ENCODE assay signal across 1 cellular context in the genomic region with DNA sequence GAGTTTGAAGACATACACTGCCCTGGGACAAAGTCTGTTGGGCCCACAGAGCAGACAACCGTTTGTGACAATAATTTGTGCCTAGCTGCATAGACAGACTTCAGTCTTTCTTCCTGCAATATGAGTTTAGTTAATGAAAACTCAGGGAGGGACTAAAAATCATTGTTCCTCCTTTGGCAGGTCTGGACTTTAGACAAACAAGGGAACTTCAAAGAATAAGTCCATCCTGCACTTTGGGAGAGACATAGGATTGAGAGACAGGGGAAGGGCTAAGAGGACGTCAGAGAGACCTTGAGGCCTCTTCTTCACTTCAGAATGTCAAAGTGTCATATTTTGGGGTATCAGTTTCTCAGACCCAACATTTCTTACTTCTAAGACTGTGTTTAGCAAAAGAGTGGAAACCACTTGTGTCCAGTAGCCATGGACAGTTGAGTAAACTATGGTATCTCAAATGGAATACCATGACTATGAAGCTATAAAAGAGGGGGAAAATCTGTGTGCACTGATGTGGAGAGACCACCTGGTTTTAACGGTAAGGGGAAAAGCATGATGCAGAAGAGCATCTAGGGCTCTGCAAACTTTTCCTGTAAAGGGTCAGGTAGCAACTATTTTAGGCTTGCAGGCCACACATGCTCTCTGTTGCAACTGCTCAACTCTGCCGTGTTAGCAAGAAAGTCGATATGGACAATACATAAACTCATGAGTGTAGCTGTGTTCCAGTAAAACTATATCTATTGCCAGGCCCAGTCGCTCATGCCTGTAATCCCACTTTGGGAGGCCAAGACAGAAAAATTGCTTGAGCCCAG.
TF ChIP-seq lines count a peak whose summit lies in the region.

No MANE protein-coding gene starts in this region.

TF ChIP-seq in HepG2, 621 proteins besides CTCF, POLR2A, EP300 and RAD21 (continued from another document and continues in another):
- TF ChIP-seq, protein P1, sequence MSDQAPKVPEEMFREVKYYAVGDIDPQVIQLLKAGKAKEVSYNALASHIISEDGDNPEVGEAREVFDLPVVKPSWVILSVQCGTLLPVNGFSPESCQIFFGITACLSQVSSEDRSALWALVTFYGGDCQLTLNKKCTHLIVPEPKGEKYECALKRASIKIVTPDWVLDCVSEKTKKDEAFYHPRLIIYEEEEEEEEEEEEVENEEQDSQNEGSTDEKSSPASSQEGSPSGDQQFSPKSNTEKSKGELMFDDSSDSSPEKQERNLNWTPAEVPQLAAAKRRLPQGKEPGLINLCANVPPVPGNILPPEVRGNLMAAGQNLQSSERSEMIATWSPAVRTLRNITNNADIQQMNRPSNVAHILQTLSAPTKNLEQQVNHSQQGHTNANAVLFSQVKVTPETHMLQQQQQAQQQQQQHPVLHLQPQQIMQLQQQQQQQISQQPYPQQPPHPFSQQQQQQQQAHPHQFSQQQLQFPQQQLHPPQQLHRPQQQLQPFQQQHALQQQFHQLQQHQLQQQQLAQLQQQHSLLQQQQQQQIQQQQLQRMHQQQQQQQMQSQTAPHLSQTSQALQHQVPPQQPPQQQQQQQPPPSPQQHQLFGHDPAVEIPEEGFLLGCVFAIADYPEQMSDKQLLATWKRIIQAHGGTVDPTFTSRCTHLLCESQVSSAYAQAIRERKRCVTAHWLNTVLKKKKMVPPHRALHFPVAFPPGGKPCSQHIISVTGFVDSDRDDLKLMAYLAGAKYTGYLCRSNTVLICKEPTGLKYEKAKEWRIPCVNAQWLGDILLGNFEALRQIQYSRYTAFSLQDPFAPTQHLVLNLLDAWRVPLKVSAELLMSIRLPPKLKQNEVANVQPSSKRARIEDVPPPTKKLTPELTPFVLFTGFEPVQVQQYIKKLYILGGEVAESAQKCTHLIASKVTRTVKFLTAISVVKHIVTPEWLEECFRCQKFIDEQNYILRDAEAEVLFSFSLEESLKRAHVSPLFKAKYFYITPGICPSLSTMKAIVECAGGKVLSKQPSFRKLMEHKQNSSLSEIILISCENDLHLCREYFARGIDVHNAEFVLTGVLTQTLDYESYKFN (CRISPR knock-in tag; conservative IDR thresholded peaks at IDR 0.05), result peak; percentile 85
- TF ChIP-seq, protein P2, sequence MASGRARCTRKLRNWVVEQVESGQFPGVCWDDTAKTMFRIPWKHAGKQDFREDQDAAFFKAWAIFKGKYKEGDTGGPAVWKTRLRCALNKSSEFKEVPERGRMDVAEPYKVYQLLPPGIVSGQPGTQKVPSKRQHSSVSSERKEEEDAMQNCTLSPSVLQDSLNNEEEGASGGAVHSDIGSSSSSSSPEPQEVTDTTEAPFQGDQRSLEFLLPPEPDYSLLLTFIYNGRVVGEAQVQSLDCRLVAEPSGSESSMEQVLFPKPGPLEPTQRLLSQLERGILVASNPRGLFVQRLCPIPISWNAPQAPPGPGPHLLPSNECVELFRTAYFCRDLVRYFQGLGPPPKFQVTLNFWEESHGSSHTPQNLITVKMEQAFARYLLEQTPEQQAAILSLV (CRISPR knock-in tag; IDR thresholded peaks at IDR 0.05; ENCODE audit: borderline replicate concordance), result no peak
- no peak for TF ChIP-seq ZNF737 (CRISPR knock-in tag; IDR thresholded peaks at IDR 0.05; ENCODE audit: borderline replicate concordance)
- peak; percentile 80 for TF ChIP-seq GATAD2A (CRISPR knock-in tag; IDR thresholded peaks at IDR 0.05)
- TF ChIP-seq DNMT3B (CRISPR knock-in tag; conservative IDR thresholded peaks at IDR 0.05), result no peak
- TF ChIP-seq, protein P3, sequence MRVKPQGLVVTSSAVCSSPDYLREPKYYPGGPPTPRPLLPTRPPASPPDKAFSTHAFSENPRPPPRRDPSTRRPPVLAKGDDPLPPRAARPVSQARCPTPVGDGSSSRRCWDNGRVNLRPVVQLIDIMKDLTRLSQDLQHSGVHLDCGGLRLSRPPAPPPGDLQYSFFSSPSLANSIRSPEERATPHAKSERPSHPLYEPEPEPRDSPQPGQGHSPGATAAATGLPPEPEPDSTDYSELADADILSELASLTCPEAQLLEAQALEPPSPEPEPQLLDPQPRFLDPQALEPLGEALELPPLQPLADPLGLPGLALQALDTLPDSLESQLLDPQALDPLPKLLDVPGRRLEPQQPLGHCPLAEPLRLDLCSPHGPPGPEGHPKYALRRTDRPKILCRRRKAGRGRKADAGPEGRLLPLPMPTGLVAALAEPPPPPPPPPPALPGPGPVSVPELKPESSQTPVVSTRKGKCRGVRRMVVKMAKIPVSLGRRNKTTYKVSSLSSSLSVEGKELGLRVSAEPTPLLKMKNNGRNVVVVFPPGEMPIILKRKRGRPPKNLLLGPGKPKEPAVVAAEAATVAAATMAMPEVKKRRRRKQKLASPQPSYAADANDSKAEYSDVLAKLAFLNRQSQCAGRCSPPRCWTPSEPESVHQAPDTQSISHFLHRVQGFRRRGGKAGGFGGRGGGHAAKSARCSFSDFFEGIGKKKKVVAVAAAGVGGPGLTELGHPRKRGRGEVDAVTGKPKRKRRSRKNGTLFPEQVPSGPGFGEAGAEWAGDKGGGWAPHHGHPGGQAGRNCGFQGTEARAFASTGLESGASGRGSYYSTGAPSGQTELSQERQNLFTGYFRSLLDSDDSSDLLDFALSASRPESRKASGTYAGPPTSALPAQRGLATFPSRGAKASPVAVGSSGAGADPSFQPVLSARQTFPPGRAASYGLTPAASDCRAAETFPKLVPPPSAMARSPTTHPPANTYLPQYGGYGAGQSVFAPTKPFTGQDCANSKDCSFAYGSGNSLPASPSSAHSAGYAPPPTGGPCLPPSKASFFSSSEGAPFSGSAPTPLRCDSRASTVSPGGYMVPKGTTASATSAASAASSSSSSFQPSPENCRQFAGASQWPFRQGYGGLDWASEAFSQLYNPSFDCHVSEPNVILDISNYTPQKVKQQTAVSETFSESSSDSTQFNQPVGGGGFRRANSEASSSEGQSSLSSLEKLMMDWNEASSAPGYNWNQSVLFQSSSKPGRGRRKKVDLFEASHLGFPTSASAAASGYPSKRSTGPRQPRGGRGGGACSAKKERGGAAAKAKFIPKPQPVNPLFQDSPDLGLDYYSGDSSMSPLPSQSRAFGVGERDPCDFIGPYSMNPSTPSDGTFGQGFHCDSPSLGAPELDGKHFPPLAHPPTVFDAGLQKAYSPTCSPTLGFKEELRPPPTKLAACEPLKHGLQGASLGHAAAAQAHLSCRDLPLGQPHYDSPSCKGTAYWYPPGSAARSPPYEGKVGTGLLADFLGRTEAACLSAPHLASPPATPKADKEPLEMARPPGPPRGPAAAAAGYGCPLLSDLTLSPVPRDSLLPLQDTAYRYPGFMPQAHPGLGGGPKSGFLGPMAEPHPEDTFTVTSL (CRISPR knock-in tag; IDR thresholded peaks at IDR 0.05; ENCODE audit: borderline replicate concordance), result peak; percentile 83
- no peak for TF ChIP-seq ZNF138 (CRISPR knock-in tag; IDR thresholded peaks at IDR 0.05; ENCODE audit: low read depth)
- TF ChIP-seq RARG (CRISPR knock-in tag; IDR thresholded peaks at IDR 0.05; ENCODE audit: low read depth), result no peak
- TF ChIP-seq ESRRA (CRISPR knock-in tag; IDR thresholded peaks at IDR 0.05; ENCODE audit: low read depth), result peak; percentile 51; the same call in 1 of the 2 replicates
- no peak for TF ChIP-seq ZBTB21 (CRISPR knock-in tag; IDR thresholded peaks at IDR 0.05)
- no peak for TF ChIP-seq ZNF569 (CRISPR knock-in tag; IDR thresholded peaks at IDR 0.05; ENCODE audit: borderline replicate concordance)
- TF ChIP-seq MAFG (CRISPR knock-in tag; IDR thresholded peaks at IDR 0.05), result no peak
- TF ChIP-seq, protein P4, sequence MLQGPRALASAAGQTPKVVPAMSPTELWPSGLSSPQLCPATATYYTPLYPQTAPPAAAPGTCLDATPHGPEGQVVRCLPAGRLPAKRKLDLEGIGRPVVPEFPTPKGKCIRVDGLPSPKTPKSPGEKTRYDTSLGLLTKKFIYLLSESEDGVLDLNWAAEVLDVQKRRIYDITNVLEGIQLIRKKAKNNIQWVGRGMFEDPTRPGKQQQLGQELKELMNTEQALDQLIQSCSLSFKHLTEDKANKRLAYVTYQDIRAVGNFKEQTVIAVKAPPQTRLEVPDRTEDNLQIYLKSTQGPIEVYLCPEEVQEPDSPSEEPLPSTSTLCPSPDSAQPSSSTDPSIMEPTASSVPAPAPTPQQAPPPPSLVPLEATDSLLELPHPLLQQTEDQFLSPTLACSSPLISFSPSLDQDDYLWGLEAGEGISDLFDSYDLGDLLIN (CRISPR knock-in tag; IDR thresholded peaks at IDR 0.05; ENCODE audit: borderline replicate concordance), result 0 out of 2 replicates have a peak, but pooled peaks have one; percentile 39
- no peak for TF ChIP-seq RORA (CRISPR knock-in tag; IDR thresholded peaks at IDR 0.05)
- no peak for TF ChIP-seq MTA3 (CRISPR knock-in tag; IDR thresholded peaks at IDR 0.05)
- TF ChIP-seq, protein P5, sequence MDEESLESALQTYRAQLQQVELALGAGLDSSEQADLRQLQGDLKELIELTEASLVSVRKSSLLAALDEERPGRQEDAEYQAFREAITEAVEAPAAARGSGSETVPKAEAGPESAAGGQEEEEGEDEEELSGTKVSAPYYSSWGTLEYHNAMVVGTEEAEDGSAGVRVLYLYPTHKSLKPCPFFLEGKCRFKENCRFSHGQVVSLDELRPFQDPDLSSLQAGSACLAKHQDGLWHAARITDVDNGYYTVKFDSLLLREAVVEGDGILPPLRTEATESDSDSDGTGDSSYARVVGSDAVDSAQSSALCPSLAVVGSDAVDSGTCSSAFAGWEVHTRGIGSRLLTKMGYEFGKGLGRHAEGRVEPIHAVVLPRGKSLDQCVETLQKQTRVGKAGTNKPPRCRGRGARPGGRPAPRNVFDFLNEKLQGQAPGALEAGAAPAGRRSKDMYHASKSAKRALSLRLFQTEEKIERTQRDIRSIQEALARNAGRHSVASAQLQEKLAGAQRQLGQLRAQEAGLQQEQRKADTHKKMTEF (CRISPR knock-in tag; IDR thresholded peaks at IDR 0.05), result no peak
- TF ChIP-seq, protein P6, sequence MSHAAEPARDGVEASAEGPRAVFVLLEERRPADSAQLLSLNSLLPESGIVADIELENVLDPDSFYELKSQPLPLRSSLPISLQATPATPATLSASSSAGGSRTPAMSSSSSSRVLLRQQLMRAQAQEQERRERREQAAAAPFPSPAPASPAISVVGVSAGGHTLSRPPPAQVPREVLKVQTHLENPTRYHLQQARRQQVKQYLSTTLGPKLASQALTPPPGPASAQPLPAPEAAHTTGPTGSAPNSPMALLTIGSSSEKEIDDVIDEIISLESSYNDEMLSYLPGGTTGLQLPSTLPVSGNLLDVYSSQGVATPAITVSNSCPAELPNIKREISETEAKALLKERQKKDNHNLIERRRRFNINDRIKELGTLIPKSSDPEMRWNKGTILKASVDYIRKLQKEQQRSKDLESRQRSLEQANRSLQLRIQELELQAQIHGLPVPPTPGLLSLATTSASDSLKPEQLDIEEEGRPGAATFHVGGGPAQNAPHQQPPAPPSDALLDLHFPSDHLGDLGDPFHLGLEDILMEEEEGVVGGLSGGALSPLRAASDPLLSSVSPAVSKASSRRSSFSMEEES (CRISPR knock-in tag; IDR thresholded peaks at IDR 0.05), result 0 out of 2 replicates have a peak, but pooled peaks have one; percentile 18
- TF ChIP-seq, protein P7, sequence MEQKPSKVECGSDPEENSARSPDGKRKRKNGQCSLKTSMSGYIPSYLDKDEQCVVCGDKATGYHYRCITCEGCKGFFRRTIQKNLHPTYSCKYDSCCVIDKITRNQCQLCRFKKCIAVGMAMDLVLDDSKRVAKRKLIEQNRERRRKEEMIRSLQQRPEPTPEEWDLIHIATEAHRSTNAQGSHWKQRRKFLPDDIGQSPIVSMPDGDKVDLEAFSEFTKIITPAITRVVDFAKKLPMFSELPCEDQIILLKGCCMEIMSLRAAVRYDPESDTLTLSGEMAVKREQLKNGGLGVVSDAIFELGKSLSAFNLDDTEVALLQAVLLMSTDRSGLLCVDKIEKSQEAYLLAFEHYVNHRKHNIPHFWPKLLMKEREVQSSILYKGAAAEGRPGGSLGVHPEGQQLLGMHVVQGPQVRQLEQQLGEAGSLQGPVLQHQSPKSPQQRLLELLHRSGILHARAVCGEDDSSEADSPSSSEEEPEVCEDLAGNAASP (CRISPR knock-in tag; IDR thresholded peaks at IDR 0.05; ENCODE audit: borderline replicate concordance), result peak; percentile 51; the same call in 1 of the 2 replicates
- TF ChIP-seq SOX13 (IDR thresholded peaks at IDR 0.05), result peak; percentile 76
- TF ChIP-seq SOX13 (CRISPR knock-in tag; conservative IDR thresholded peaks at IDR 0.05 in 1 of 2, IDR thresholded peaks at IDR 0.05 in 1 of 2), result peak in 1 of 2 experiments; percentile 95; a peak in 2 of 4 replicates
- TF ChIP-seq PHF21A (CRISPR knock-in tag; IDR thresholded peaks at IDR 0.05), result 0 out of 2 replicates have a peak, but pooled peaks have one; percentile 47
- TF ChIP-seq PRMT3 (CRISPR knock-in tag; IDR thresholded peaks at IDR 0.05; ENCODE audit: borderline replicate concordance, low read depth), result no peak
- TF ChIP-seq ZEB1 (IDR thresholded peaks at IDR 0.05; ENCODE audit: insufficient replicate concordance, low read depth), result no peak
- no peak for TF ChIP-seq ZNF780A (CRISPR knock-in tag; IDR thresholded peaks at IDR 0.05)
- no peak for TF ChIP-seq MZF1 (CRISPR knock-in tag; IDR thresholded peaks at IDR 0.05; ENCODE audit: borderline replicate concordance)
- TF ChIP-seq ZNF839 (CRISPR knock-in tag; IDR thresholded peaks at IDR 0.05; ENCODE audit: borderline replicate concordance), result no peak
- TF ChIP-seq REPIN1 (CRISPR knock-in tag; IDR thresholded peaks at IDR 0.05; ENCODE audit: borderline replicate concordance, low read depth), result no peak
- TF ChIP-seq, protein P8, sequence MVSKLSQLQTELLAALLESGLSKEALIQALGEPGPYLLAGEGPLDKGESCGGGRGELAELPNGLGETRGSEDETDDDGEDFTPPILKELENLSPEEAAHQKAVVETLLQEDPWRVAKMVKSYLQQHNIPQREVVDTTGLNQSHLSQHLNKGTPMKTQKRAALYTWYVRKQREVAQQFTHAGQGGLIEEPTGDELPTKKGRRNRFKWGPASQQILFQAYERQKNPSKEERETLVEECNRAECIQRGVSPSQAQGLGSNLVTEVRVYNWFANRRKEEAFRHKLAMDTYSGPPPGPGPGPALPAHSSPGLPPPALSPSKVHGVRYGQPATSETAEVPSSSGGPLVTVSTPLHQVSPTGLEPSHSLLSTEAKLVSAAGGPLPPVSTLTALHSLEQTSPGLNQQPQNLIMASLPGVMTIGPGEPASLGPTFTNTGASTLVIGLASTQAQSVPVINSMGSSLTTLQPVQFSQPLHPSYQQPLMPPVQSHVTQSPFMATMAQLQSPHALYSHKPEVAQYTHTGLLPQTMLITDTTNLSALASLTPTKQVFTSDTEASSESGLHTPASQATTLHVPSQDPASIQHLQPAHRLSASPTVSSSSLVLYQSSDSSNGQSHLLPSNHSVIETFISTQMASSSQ (IDR thresholded peaks at IDR 0.05; ENCODE audit: low read depth), result no peak; the same call in 1 of the 2 replicates
- TF ChIP-seq, protein P8 (CRISPR knock-in tag; IDR thresholded peaks at IDR 0.05; ENCODE audit: borderline replicate concordance), result peak; percentile 19; the same call in 1 of the 2 replicates
- peak; percentile 55; the same call in 1 of the 2 replicates for TF ChIP-seq ZNF317 (CRISPR knock-in tag; IDR thresholded peaks at IDR 0.05)
- no peak for TF ChIP-seq CBFB (CRISPR knock-in tag; IDR thresholded peaks at IDR 0.05)
